In the genomic region with DNA sequence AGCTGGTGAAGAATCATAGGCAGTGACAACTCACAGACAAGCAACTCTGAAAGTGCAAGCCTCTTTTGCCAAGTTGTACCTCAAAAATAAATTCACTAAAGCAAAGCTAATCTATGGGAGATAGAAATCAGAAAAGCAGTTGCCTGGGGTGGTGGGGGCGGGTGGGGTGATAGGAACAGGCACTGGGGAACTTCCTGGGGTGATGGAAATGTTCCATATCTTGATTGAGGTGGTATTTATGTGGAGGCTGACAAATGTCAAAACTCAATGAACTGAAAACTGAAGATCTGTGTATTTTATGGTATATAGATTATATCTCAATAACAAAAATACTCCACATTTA, we compare ENCODE assay signal across 23 cellular contexts. TPM values are rescaled to one million over a fixed set of nuclear protein-coding genes. Genes with fewer than 3 reads are reported as not detected.
A peak's percentile ranks its signal among the peaks of the same experiment; 100 is the strongest.
DNase-seq lines count a peak whose midpoint lies in the region; ATAC-seq and TF ChIP-seq lines count a peak whose summit lies in the region.
"Had no signal": no experiment of that assay in that cellular context is flagged by ENCODE, and none has a peak within 500 bp of the region (broad histone marks: within the 10 kb centered on the region; RNA-seq: fewer than 3 reads in every experiment).

No MANE protein-coding gene starts in this region.

- peaks cover 37% of the 10 kb centered on the region for H3K27me3 Mint-ChIP-seq in activated T-cell treated with anti-CD3 and anti-CD28 coated beads, Interleukin-2, amount 50 U/mL, for 24 hours
- no peaks in the 10 kb centered on the region for H3K27me3 Mint-ChIP-seq in T-helper 2 cell treated with Interferon-gamma antibody and Interleukin-4, amounts not matched to agents 5 μg/mL and 100 μg/mL, for 36 hours (ENCODE audit: low read depth)
- no peaks in the 10 kb centered on the region for H3K27me3 Mint-ChIP-seq in brain

- H3K36me3 ChIP-seq in smooth muscle cell (ENCODE audit: low read depth), result no peaks in the 10 kb centered on the region
- H3K36me3 ChIP-seq in right atrium auricular region, result no peaks in the 10 kb centered on the region
- H3K36me3 ChIP-seq: cardiac muscle cell, tibial nerve had no signal

- peak overlapping the region; percentile 49 for H3K27ac ChIP-seq in smooth muscle cell (ENCODE audit: low read depth)
- H3K27ac ChIP-seq in right atrium auricular region, result no peak overlapping the region
- H3K27ac ChIP-seq: cardiac muscle cell, foreskin keratinocyte, heart left ventricle, RWPE1, sigmoid colon, tibial nerve had no signal

- H3K27me3 ChIP-seq in smooth muscle cell (ENCODE audit: low read depth), result no peaks in the 10 kb centered on the region
- H3K27me3 ChIP-seq in right atrium auricular region, result no peaks in the 10 kb centered on the region
- H3K27me3 ChIP-seq: cardiac muscle cell, foreskin keratinocyte, heart left ventricle, MG63, sigmoid colon, tibial nerve had no signal

- H3K9ac ChIP-seq in smooth muscle cell (ENCODE audit: low read depth), result no peak overlapping the region

- ATAC-seq in GM18511 (IDR thresholded peaks at IDR 0.05; ENCODE audit: unreplicated experiment), result no peak
- ATAC-seq: effector memory CD8-positive, alpha-beta T cell; heart left ventricle had no signal

- no peak overlapping the region for H3K4me3 Mint-ChIP-seq in activated T-cell treated with anti-CD3 and anti-CD28 coated beads, Interleukin-2, amount 50 U/mL, for 24 hours
- H3K4me3 Mint-ChIP-seq in T-helper 2 cell treated with Interferon-gamma antibody and Interleukin-4, amounts not matched to agents 5 μg/mL and 100 μg/mL, for 36 hours, result peak overlapping the region; percentile 11
- H3K4me3 Mint-ChIP-seq in brain, result peak overlapping the region in 4 of 5 experiments; percentile 1 to 73 (median 57)
- H3K4me3 Mint-ChIP-seq: activated naive CD4-positive, alpha-beta T cell treated with anti-CD3 and anti-CD28 coated beads, Interleukin-2, amount 10 ng/mL, durations not matched to agents 7 days and 5 days; effector memory CD8-positive, alpha-beta T cell; neural crest cell had no signal

- H2AFZ ChIP-seq in smooth muscle cell (ENCODE audit: low read depth), result peak overlapping the region; percentile 47

- TF ChIP-seq CTCF in brain (conservative IDR thresholded peaks at IDR 0.05), result no peak
- no peak for TF ChIP-seq CTCF in smooth muscle cell (IDR thresholded peaks at IDR 0.05; ENCODE audit: borderline replicate concordance, insufficient read depth, poor library complexity, severe bottlenecking)
- TF ChIP-seq CTCF in right atrium auricular region (IDR thresholded peaks at IDR 0.05), result no peak

- H3K27ac Mint-ChIP-seq in activated T-cell treated with anti-CD3 and anti-CD28 coated beads, Interleukin-2, amount 50 U/mL, for 24 hours, result peak overlapping the region; percentile 39
- H3K27ac Mint-ChIP-seq in T-helper 2 cell treated with Interferon-gamma antibody and Interleukin-4, amounts not matched to agents 5 μg/mL and 100 μg/mL, for 36 hours, result peak overlapping the region; percentile 32
- H3K27ac Mint-ChIP-seq in brain, result peak overlapping the region; percentile 15 to 63 (median 23)
- H3K27ac Mint-ChIP-seq: activated naive CD4-positive, alpha-beta T cell treated with anti-CD3 and anti-CD28 coated beads, Interleukin-2, amount 10 ng/mL, durations not matched to agents 7 days and 5 days had no signal

- H4K20me1 ChIP-seq in smooth muscle cell (ENCODE audit: low read depth), result no peaks in the 10 kb centered on the region

- H3K9me3 ChIP-seq in smooth muscle cell (replicated peaks; ENCODE audit: low read depth) (no peaks in the 10 kb centered on the region), right atrium auricular region (no peaks in the 10 kb centered on the region)
- H3K9me3 ChIP-seq: heart left ventricle, MG63, sigmoid colon, tibial nerve had no signal

- peak overlapping the region; percentile 66 for H3K4me2 ChIP-seq in smooth muscle cell

- no peak for DNase-seq in activated T-cell treated with anti-CD3 and anti-CD28 coated beads, Interleukin-2, amount 50 U/mL, for 24 hours
- DNase-seq in activated T-cell treated with anti-CD3 and anti-CD28 coated beads, Interleukin-2, amount 50 U/mL, for 1 hour, result no peak
- peak; percentile 53 for DNase-seq in T-helper 2 cell treated with Interferon-gamma antibody and Interleukin-4, amounts not matched to agents 5 μg/mL and 100 μg/mL, for 36 hours (ENCODE audit: low spot score)
- no peak for DNase-seq in smooth muscle cell (lab: John Stamatoyannopoulos, UW; ENCODE audit: unreplicated experiment)
- DNase-seq in right atrium auricular region (ENCODE audit: low spot score), result no peak
- DNase-seq: activated CD4-positive, alpha-beta T cell treated with anti-CD3 and anti-CD28 coated beads, Interleukin-2, amount 50 U/mL, for 48 hours; activated naive CD4-positive, alpha-beta T cell treated with anti-CD3 and anti-CD28 coated beads, Interleukin-2, amount 10 ng/mL, durations not matched to agents 7 days and 5 days; cortex of kidney; effector memory CD8-positive, alpha-beta T cell; foreskin keratinocyte; heart left ventricle; kidney glomerular epithelial cell; MG63; NCI-H1105 treated with DMSO at 0.1 percent for 48 hours; NCI-H226; sigmoid colon had no signal

- H3K36me3 Mint-ChIP-seq in activated T-cell treated with anti-CD3 and anti-CD28 coated beads, Interleukin-2, amount 50 U/mL, for 24 hours (ENCODE audit: low read depth), result no peaks in the 10 kb centered on the region
- no peaks in the 10 kb centered on the region for H3K36me3 Mint-ChIP-seq in T-helper 2 cell treated with Interferon-gamma antibody and Interleukin-4, amounts not matched to agents 5 μg/mL and 100 μg/mL, for 36 hours (ENCODE audit: low read depth)
- H3K36me3 Mint-ChIP-seq in brain, result peaks cover 42% of the 10 kb centered on the region
- H3K36me3 Mint-ChIP-seq: activated naive CD4-positive, alpha-beta T cell treated with anti-CD3 and anti-CD28 coated beads, Interleukin-2, amount 10 ng/mL, durations not matched to agents 7 days and 5 days had no signal

- peaks cover 16% of the 10 kb centered on the region for H3K4me1 Mint-ChIP-seq in activated T-cell treated with anti-CD3 and anti-CD28 coated beads, Interleukin-2, amount 50 U/mL, for 24 hours (ENCODE audit: low read depth)
- peaks cover 19% of the 10 kb centered on the region for H3K4me1 Mint-ChIP-seq in T-helper 2 cell treated with Interferon-gamma antibody and Interleukin-4, amounts not matched to agents 5 μg/mL and 100 μg/mL, for 36 hours (ENCODE audit: low read depth)
- H3K4me1 Mint-ChIP-seq in brain, result peaks cover 37% of the 10 kb centered on the region
- H3K4me1 Mint-ChIP-seq: activated naive CD4-positive, alpha-beta T cell treated with anti-CD3 and anti-CD28 coated beads, Interleukin-2, amount 10 ng/mL, durations not matched to agents 7 days and 5 days had no signal

- H3K4me1 ChIP-seq in smooth muscle cell (ENCODE audit: low read depth), result peaks cover 18% of the 10 kb centered on the region
- no peaks in the 10 kb centered on the region for H3K4me1 ChIP-seq in right atrium auricular region
- H3K4me1 ChIP-seq: foreskin keratinocyte, heart left ventricle, sigmoid colon, tibial nerve had no signal

- 93% methylated on average over 1 of the region's 1 CpG for WGBS in smooth muscle cell (ENCODE audit: low lambda C conversion rate)

- no peaks in the 10 kb centered on the region for H3K79me2 ChIP-seq in smooth muscle cell (ENCODE audit: low read depth)

- H3K4me3 ChIP-seq in smooth muscle cell, result peak overlapping the region; percentile 0
- no peak overlapping the region for H3K4me3 ChIP-seq in right atrium auricular region
- H3K4me3 ChIP-seq: cardiac muscle cell, heart left ventricle, lung, sigmoid colon, tibial nerve had no signal

- H3F3A ChIP-seq in smooth muscle cell (ENCODE audit: low read depth), result peaks cover 6% of the 10 kb centered on the region

- H3K9me3 Mint-ChIP-seq in activated T-cell treated with anti-CD3 and anti-CD28 coated beads, Interleukin-2, amount 50 U/mL, for 24 hours, result no peaks in the 10 kb centered on the region
- H3K9me3 Mint-ChIP-seq in T-helper 2 cell treated with Interferon-gamma antibody and Interleukin-4, amounts not matched to agents 5 μg/mL and 100 μg/mL, for 36 hours, result no peaks in the 10 kb centered on the region
- no peaks in the 10 kb centered on the region for H3K9me3 Mint-ChIP-seq in brain
- H3K9me3 Mint-ChIP-seq: activated naive CD4-positive, alpha-beta T cell treated with anti-CD3 and anti-CD28 coated beads, Interleukin-2, amount 10 ng/mL, durations not matched to agents 7 days and 5 days; effector memory CD8-positive, alpha-beta T cell; neural crest cell had no signal

RNA-seq across cellular contexts. Expression of a gene that starts 52.3 kb away (rescaled TPM):
- polyA plus RNA-seq in brain (ENCODE audit: insufficient read depth, low read depth, low replicate concordance), result 71.9 TPM
- total RNA-seq in smooth muscle cell, result 8.0 and 11.2 TPM in 2 replicates
- polyA plus RNA-seq in smooth muscle cell, result 3.4 and 5.8 TPM in 2 replicates
- total RNA-seq in right atrium auricular region, result 10 to 100 TPM; 19.5 to 23.4 TPM
